1 cellular context compared by ENCODE assay signal in genomic region chr7:36044096-36044892, GRCh38.
TF ChIP-seq lines count a peak whose summit lies in the region.

No MANE protein-coding gene starts in this region.

TF ChIP-seq in SK-N-SH, 30 proteins besides CTCF, POLR2A, EP300 and RAD21 (continued from another document):
- TF ChIP-seq PBX3 (IDR thresholded peaks at IDR 0.05): peak; percentile 83
- no peak for TF ChIP-seq FOXM1 (IDR thresholded peaks at IDR 0.05; ENCODE audit: low read depth)
- TF ChIP-seq CHD2 (IDR thresholded peaks at IDR 0.05; ENCODE audit: low read length, partially characterized antibody): no peak
- TF ChIP-seq SMC3 (IDR thresholded peaks at IDR 0.05; ENCODE audit: low read depth, low read length): no peak
- TF ChIP-seq USF1 (IDR thresholded peaks at IDR 0.05; ENCODE audit: borderline replicate concordance, low read depth): no peak
- TF ChIP-seq ELF1 (IDR thresholded peaks at IDR 0.05): no peak
- TF ChIP-seq JUND (IDR thresholded peaks at IDR 0.05): 0 out of 2 replicates have a peak, but pooled peaks have one; percentile 33
- TF ChIP-seq REST (IDR thresholded peaks at IDR 0.05; ENCODE audit: low read depth, low read length): peak; percentile 81; the same call in 1 of the 2 replicates
- TF ChIP-seq MXI1 (IDR thresholded peaks at IDR 0.05; ENCODE audit: low read depth, low read length): no peak
